16 cellular contexts compared by ENCODE assay signal in genomic region chr22:40334899-40335298, GRCh38. TPM values are rescaled to one million over a fixed set of nuclear protein-coding genes. Genes with fewer than 3 reads are reported as not detected.
DNase-seq lines count a peak whose midpoint lies in the region; ATAC-seq and TF ChIP-seq lines count a peak whose summit lies in the region.
"Had no signal": no experiment of that assay in that cellular context is flagged by ENCODE, and none has a peak within 500 bp of the region (broad histone marks: within the 10 kb centered on the region; RNA-seq: fewer than 3 reads in every experiment).

No MANE protein-coding gene starts in this region.

- CTCF ChIA-PET in CD8-positive, alpha-beta T cell (lab: Charles Lee): interaction anchor here (0.7 to 4.7 kb wide), 2 partner anchors 11 to 38 kb away, joined by 3 to 36 read pairs; partner anchors contain the start of gene ADSL
- CTCF ChIA-PET in HEK293 (lab: Yijun Ruan, JAX): no interaction called here

- H3K27ac Mint-ChIP-seq in CD8-positive, alpha-beta T cell: peak overlapping the region; percentile 92
- H3K27ac Mint-ChIP-seq in T-helper 17 cell (peak overlapping the region; percentile 97), glutamatergic neuron (ENCODE audit: unreplicated experiment) (peak overlapping the region; percentile 42)

- H3K4me3 Mint-ChIP-seq in CD8-positive, alpha-beta T cell: peak overlapping the region; percentile 67
- H3K4me3 Mint-ChIP-seq in T-helper 17 cell (peak overlapping the region; percentile 86), glutamatergic neuron (ENCODE audit: unreplicated experiment) (no peak overlapping the region)

- peaks cover 65% of the 10 kb centered on the region for H3K4me1 ChIP-seq in CD8-positive, alpha-beta T cell (ENCODE audit: insufficient read depth, low read length)
- H3K4me1 ChIP-seq in HEK293 (ENCODE audit: control insufficient read depth, insufficient read depth, low read length): peaks cover 13% of the 10 kb centered on the region
- H3K4me1 ChIP-seq: foreskin keratinocyte had no signal

- no peak for DNase-seq in CD8-positive, alpha-beta T cell
- DNase-seq in T-helper 17 cell: no peak
- no peak for DNase-seq in glutamatergic neuron
- no peak for DNase-seq in RKO (ENCODE audit: low spot score)
- DNase-seq in omental fat pad (ENCODE audit: low spot score): no peak
- no peak for DNase-seq in NCI-H187 (lab: John Stamatoyannopoulos, UW)
- no peak for DNase-seq in middle frontal gyrus (ENCODE audit: extremely low spot score, low spot score)
- DNase-seq: activated CD4-positive, alpha-beta T cell treated with anti-CD3 and anti-CD28 coated beads, Interleukin-2, amount 50 U/mL, for 4 hours; aorta; foreskin keratinocyte; naive B cell; NCI-H146; trophoblast cell had no signal

- no peaks in the 10 kb centered on the region for H3K9me3 ChIP-seq in CD8-positive, alpha-beta T cell (ENCODE audit: low read length)
- H3K9me3 ChIP-seq in HEK293 (ENCODE audit: control insufficient read depth, insufficient read depth, low read depth, low read length): no peaks in the 10 kb centered on the region
- no peaks in the 10 kb centered on the region for H3K9me3 ChIP-seq in T-helper 17 cell (ENCODE audit: control insufficient read depth, low read length, poor library complexity, severe bottlenecking)
- H3K9me3 ChIP-seq: SJSA1 had no signal

- TF ChIP-seq CTCF in CD8-positive, alpha-beta T cell (IDR thresholded peaks at IDR 0.05): no peak
- no peak for TF ChIP-seq CTCF in HEK293 (tag by site-specific recombination; IDR thresholded peaks at IDR 0.05)
- TF ChIP-seq CTCF in glutamatergic neuron (IDR thresholded peaks at IDR 0.05; ENCODE audit: partially characterized antibody, unreplicated experiment): no peak
- TF ChIP-seq CTCF in omental fat pad (IDR thresholded peaks at IDR 0.05): no peak

- peaks cover 21% of the 10 kb centered on the region for H3K36me3 Mint-ChIP-seq in CD8-positive, alpha-beta T cell
- H3K36me3 Mint-ChIP-seq in T-helper 17 cell (ENCODE audit: low read depth): peaks cover 4% of the 10 kb centered on the region
- no peaks in the 10 kb centered on the region for H3K36me3 Mint-ChIP-seq in glutamatergic neuron (ENCODE audit: unreplicated experiment)

- no peaks in the 10 kb centered on the region for H3K27me3 ChIP-seq in CD8-positive, alpha-beta T cell (ENCODE audit: insufficient read depth, low read length)
- H3K27me3 ChIP-seq: foreskin keratinocyte, SJSA1 had no signal

- H3K9me3 Mint-ChIP-seq in CD8-positive, alpha-beta T cell: no peaks in the 10 kb centered on the region
- H3K9me3 Mint-ChIP-seq in glutamatergic neuron (ENCODE audit: unreplicated experiment): peaks cover 9% of the 10 kb centered on the region
- H3K9me3 Mint-ChIP-seq: naive B cell had no signal

- peak overlapping the region; percentile 6 for H3K4me3 ChIP-seq in CD8-positive, alpha-beta T cell (ENCODE audit: low read depth, low read length)
- H3K4me3 ChIP-seq in HEK293 (ENCODE audit: low read depth, low read length): no peak overlapping the region
- H3K4me3 ChIP-seq: SJSA1, skin epidermis had no signal

- intact Hi-C loops in CD8-positive, alpha-beta T cell (cut with DNase I, micrococcal nuclease): loop anchor here (1.0 to 5.0 kb wide), 4 partner anchors 10 to 92 kb away; partner anchors contain the start of gene ADSL (in 2 of the 2)

- POLR2A ChIA-PET in CD8-positive, alpha-beta T cell (lab: Charles Lee): interaction anchor here (0.5 to 4.4 kb wide), 7 partner anchors 10 to 291 kb away, joined by 3 to 39 read pairs (median 4); partner anchors contain the start of gene ADSL
- POLR2A ChIA-PET in HEK293 (lab: Yijun Ruan, JAX): interaction anchor here (0.6 kb wide), 1 partner anchor 190 kb away, joined by 4 read pairs; no protein-coding TSS in a partner anchor

- peak; percentile 46 for ATAC-seq in CD8-positive, alpha-beta T cell
- ATAC-seq in T-helper 17 cell (peak; percentile 68), omental fat pad (ENCODE audit: low FRiP score) (no peak)
- ATAC-seq: foreskin keratinocyte had no signal

- no peak overlapping the region for H3K27ac ChIP-seq in CD8-positive, alpha-beta T cell (ENCODE audit: low read depth, low read length)
- H3K27ac ChIP-seq in HEK293 (ENCODE audit: extremely low read depth, low read depth, low read length): no peak overlapping the region
- H3K27ac ChIP-seq: foreskin keratinocyte, SJSA1 had no signal

- H3K36me3 ChIP-seq in CD8-positive, alpha-beta T cell (ENCODE audit: insufficient read depth, low read length): no peaks in the 10 kb centered on the region
- H3K36me3 ChIP-seq in HEK293 (ENCODE audit: control insufficient read depth in 2 of 2, insufficient read depth in 1 of 2, low read length in 2 of 2): peaks cover 0 to 7% of the 10 kb centered on the region in 2 experiments; a peak in 2 of 3 replicates
- H3K36me3 ChIP-seq: SJSA1 had no signal

- no peaks in the 10 kb centered on the region for H3K27me3 Mint-ChIP-seq in CD8-positive, alpha-beta T cell (ENCODE audit: low read depth)
- H3K27me3 Mint-ChIP-seq in T-helper 17 cell: no peaks in the 10 kb centered on the region
- H3K27me3 Mint-ChIP-seq in glutamatergic neuron (ENCODE audit: unreplicated experiment): peaks cover 5% of the 10 kb centered on the region
- H3K27me3 Mint-ChIP-seq: naive B cell had no signal

- peaks cover 84% of the 10 kb centered on the region for H3K4me1 Mint-ChIP-seq in CD8-positive, alpha-beta T cell (ENCODE audit: low read depth)
- peaks cover 60% of the 10 kb centered on the region for H3K4me1 Mint-ChIP-seq in T-helper 17 cell
- peaks cover 33% of the 10 kb centered on the region for H3K4me1 Mint-ChIP-seq in glutamatergic neuron (ENCODE audit: low read depth, unreplicated experiment)

TF ChIP-seq in HEK293, 187 proteins besides CTCF, POLR2A, EP300 and RAD21:
- TF ChIP-seq FEZF1 (tag by site-specific recombination; IDR thresholded peaks at IDR 0.05) (peak; percentile 69), ZNF362 (tag by site-specific recombination; IDR thresholded peaks at IDR 0.05) (peak; percentile 68), ZNF335 (tag by site-specific recombination; conservative IDR thresholded peaks at IDR 0.05) (0 out of 2 replicates have a peak, but pooled peaks have one; percentile 18), ZEB2 (tag by site-specific recombination; IDR thresholded peaks at IDR 0.05) (no peak), ZNF214 (tag by site-specific recombination; IDR thresholded peaks at IDR 0.05; ENCODE audit: borderline replicate concordance) (no peak), ZNF48 (tag by site-specific recombination; IDR thresholded peaks at IDR 0.05) (no peak)

RNA-seq across cellular contexts. Expression of gene ADSL, which starts 11.4 kb away (rescaled TPM):
- total RNA-seq in CD8-positive, alpha-beta T cell: 10 to 100 TPM; 61.8 to 68.7 TPM
- total RNA-seq in T-helper 17 cell (10 to 100 TPM; 59.2 to 67.5 TPM), glutamatergic neuron (ENCODE audit: unreplicated experiment) (62.3 TPM), omental fat pad (100 to 1,000 TPM in 1 of 4 donors, 10 to 100 TPM in 3; 74.6 to 106 (median 85.8) TPM)

RNA-seq across cellular contexts. Expression of gene SGSM3, which starts 35.5 kb away (rescaled TPM):
- total RNA-seq in CD8-positive, alpha-beta T cell: 10 to 100 TPM; 74.0 to 80.1 TPM
- total RNA-seq in T-helper 17 cell (10 to 100 TPM; 56.7 to 79.4 TPM), glutamatergic neuron (ENCODE audit: unreplicated experiment) (105 TPM), omental fat pad (10 to 100 TPM; 26.2 to 45.6 (median 31.2) TPM)

Comparison
In these comparisons a context has a peak if more than half of its experiments do, and no peak if none do; other contexts are left out.
1. H3K27ac Mint-ChIP-seq: peak in every context shown above with its lines; median percentile 97 in T-helper 17 cell; 92 in CD8-positive, alpha-beta T cell; 42 in glutamatergic neuron.